ENCODE assay signal across 28 cellular contexts in the genomic region with DNA sequence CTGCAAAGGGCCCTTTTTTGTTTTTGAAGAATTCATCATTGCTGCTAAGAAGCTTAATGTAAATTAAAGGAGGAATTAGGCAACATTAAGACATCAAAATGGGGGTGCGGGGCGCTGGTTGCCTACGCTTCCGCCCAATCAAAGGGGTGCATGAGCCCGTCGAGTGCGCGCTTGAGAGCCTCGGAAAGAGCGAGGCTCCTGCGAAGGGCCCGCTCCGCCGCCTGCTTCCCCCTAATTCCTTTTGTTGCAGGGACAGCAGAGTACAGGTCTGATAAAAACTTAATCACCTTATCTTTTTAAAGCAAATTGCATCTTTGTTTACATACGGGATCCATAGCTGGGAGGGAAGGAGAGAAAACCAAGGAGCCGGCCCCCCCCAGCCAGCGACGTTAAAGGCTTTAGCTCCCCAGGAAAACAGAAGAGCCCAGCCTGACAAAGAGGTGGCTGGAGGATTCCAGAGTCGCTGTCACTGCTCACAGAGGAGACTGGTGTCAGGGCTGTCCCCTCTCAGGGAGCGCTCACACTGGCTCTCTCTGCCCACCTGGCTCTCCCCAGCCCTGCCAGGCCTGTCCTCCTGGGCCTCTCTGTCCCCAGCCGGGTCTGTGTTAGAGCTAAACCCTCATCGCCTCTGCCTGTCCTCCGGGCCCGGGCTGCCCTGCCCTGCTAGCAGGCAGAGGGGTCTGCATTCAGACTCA.
DNase-seq lines count a peak whose midpoint lies in the region; ATAC-seq, FAIRE-seq and TF ChIP-seq lines count a peak whose summit lies in the region.
"Had no signal": no experiment of that assay in that cellular context is flagged by ENCODE, and none has a peak within 500 bp of the region (broad histone marks: within the 10 kb centered on the region; RNA-seq: fewer than 3 reads in every experiment).

No MANE protein-coding gene starts in this region.

- peak overlapping the region; percentile 97 for H2AK5ac ChIP-seq in neuronal stem cell (ENCODE audit: low read depth, low read length)

- no peak overlapping the region for H3K4ac ChIP-seq in neuronal stem cell (ENCODE audit: low read length)

- H3K4me1 ChIP-seq in SK-N-SH (ENCODE audit: control insufficient read depth in 1 of 2, insufficient read depth in 2 of 2, low read depth in 1 of 2, low read length in 1 of 2) (peaks cover 3 to 92% of the 10 kb centered on the region in 2 experiments; a peak in 2 of 4 replicates), ectodermal cell (ENCODE audit: control insufficient read depth, insufficient read depth, low read length) (peaks cover 52% of the 10 kb centered on the region), neuronal stem cell (ENCODE audit: control insufficient read depth in 2 of 2, insufficient read depth in 1 of 2, low read depth in 1 of 2, low read length in 2 of 2) (peaks cover 24 to 37% of the 10 kb centered on the region in 2 donors), smooth muscle cell (ENCODE audit: low read depth) (peaks cover 27% of the 10 kb centered on the region)

- H3K4me3 ChIP-seq in SK-N-SH (ENCODE audit: low read depth in 2 of 2, low read length in 1 of 2) (no peak overlapping the region), ectodermal cell (ENCODE audit: insufficient read depth, low read depth, low read length) (no peak overlapping the region), neuronal stem cell (ENCODE audit: low read length in 2 of 2) (no peak overlapping the region), smooth muscle cell (no peak overlapping the region), lower leg skin (ENCODE audit: low read depth, poor library complexity, severe bottlenecking) (no peak overlapping the region)

- no peak overlapping the region for H3K4me2 ChIP-seq in SK-N-SH
- H3K4me2 ChIP-seq in neuronal stem cell (ENCODE audit: insufficient read depth, low read length, poor library complexity, severe bottlenecking): no peak overlapping the region
- H3K4me2 ChIP-seq in smooth muscle cell: no peak overlapping the region
- H3K4me2 ChIP-seq: KMS-11 had no signal

- H4K20me1 ChIP-seq in SK-N-SH (ENCODE audit: insufficient read depth): no peaks in the 10 kb centered on the region
- H4K20me1 ChIP-seq in smooth muscle cell (ENCODE audit: low read depth): no peaks in the 10 kb centered on the region

- peak overlapping the region; percentile 72 for H3K14ac ChIP-seq in neuronal stem cell (ENCODE audit: low read length)

- CTCF ChIA-PET in SK-N-SH (lab: Yijun Ruan, JAX): interaction anchor here (0.9 to 5.1 kb wide), 9 partner anchors 10 to 172 kb away, joined by 3 to 44 read pairs (median 3); no protein-coding TSS in a partner anchor

- H3F3A ChIP-seq in SK-N-SH (replicated peaks; ENCODE audit: insufficient read depth): no peaks in the 10 kb centered on the region
- H3F3A ChIP-seq in smooth muscle cell (ENCODE audit: low read depth): no peaks in the 10 kb centered on the region

- H3K9ac ChIP-seq in SK-N-SH: no peak overlapping the region
- peak overlapping the region; percentile 71 for H3K9ac ChIP-seq in neuronal stem cell (ENCODE audit: low read depth, low read length, poor library complexity)
- no peak overlapping the region for H3K9ac ChIP-seq in smooth muscle cell (ENCODE audit: low read depth)
- H3K9ac ChIP-seq: KMS-11 had no signal

- no peaks in the 10 kb centered on the region for H3K36me3 ChIP-seq in SK-N-SH (replicated peaks in 1 of 2; ENCODE audit: control insufficient read depth in 1 of 2, insufficient read depth in 2 of 2, low read length in 1 of 2)
- H3K36me3 ChIP-seq in ectodermal cell (ENCODE audit: control insufficient read depth, insufficient read depth, low read length): no peaks in the 10 kb centered on the region
- no peaks in the 10 kb centered on the region for H3K36me3 ChIP-seq in neuronal stem cell (replicated peaks in 1 of 2; ENCODE audit: control insufficient read depth in 2 of 2, insufficient read depth in 2 of 2, low read length in 2 of 2)
- H3K36me3 ChIP-seq in smooth muscle cell (ENCODE audit: low read depth): no peaks in the 10 kb centered on the region

- no peak overlapping the region for H2BK120ac ChIP-seq in neuronal stem cell (ENCODE audit: low read depth, low read length)

- H3K79me2 ChIP-seq in SK-N-SH (ENCODE audit: insufficient read depth) (no peaks in the 10 kb centered on the region), smooth muscle cell (ENCODE audit: low read depth) (no peaks in the 10 kb centered on the region)

- no peak for TF ChIP-seq EP300 in SK-N-SH (IDR thresholded peaks at IDR 0.05; ENCODE audit: borderline replicate concordance in 1 of 2, low read depth in 1 of 2, low read length in 1 of 2)

- H3K79me1 ChIP-seq in neuronal stem cell (ENCODE audit: low read depth, low read length): no peaks in the 10 kb centered on the region

- POLR2A ChIA-PET in SK-N-SH (lab: Yijun Ruan, JAX): interaction anchor here (0.8 to 3.0 kb wide), 6 partner anchors 10 to 121 kb away, joined by 3 to 11 read pairs (median 3); no protein-coding TSS in a partner anchor

- peak; percentile 74 for DNase-seq in SK-N-SH
- peak; percentile 50 for DNase-seq in NCI-H82 treated with DMSO at 0.1 percent for 48 hours (lab: John Stamatoyannopoulos, UW; ENCODE audit: unreplicated experiment)
- DNase-seq in neuronal stem cell (ENCODE audit: low spot score): no peak
- no peak for DNase-seq in smooth muscle cell (lab: John Stamatoyannopoulos, UW; ENCODE audit: unreplicated experiment)
- no peak for DNase-seq in H54 (ENCODE audit: insufficient read length, low spot score)
- no peak for DNase-seq in lower leg skin (ENCODE audit: low spot score in 2 of 2)
- DNase-seq: C1 segment of cervical spinal cord; CD4-positive, alpha-beta memory T cell; COR-L47; DMS 273 treated with DMSO at 0.1 percent for 48 hours; DMS79; EL; GF-D8; IMR-90; MM.1S; NCI-H1048; NCI-H1417; NCI-H1694; NCI-H2029 treated with DMSO at 0.1 percent for 48 hours; NCI-H2171; NCI-H226; NCI-H510A treated with DMSO at 0.1 percent for 48 hours; PC-3; T-cell had no signal

- whole genome bisulfite sequencing in SK-N-SH (ENCODE audit: low lambda C conversion rate): 89% methylated on average over 20 of the region's 24 CpGs
- 70 to 74% methylated on average over 24 of the region's 24 CpGs for WGBS in ectodermal cell, 2 experiments
- no CpG with 5 or more reads among the region's 24 CpGs for WGBS in neuronal stem cell (ENCODE audit: extremely low coverage in 2 of 2, insufficient read length in 2 of 2, insufficient replicate concordance in 1 of 2), 2 donors
- WGBS in smooth muscle cell (ENCODE audit: low lambda C conversion rate): 85% methylated on average over 24 of the region's 24 CpGs
- WGBS in lower leg skin, 2 donors: 94 to 98% methylated on average over 23 to 24 of the region's 24 CpGs

- no peak for FAIRE-seq in H54 (lab: Jason Lieb, UNC)
- FAIRE-seq: GM12892 had no signal

- peak overlapping the region; percentile 52 for H2BK15ac ChIP-seq in neuronal stem cell (ENCODE audit: low read length)

- no peak overlapping the region for H3K23ac ChIP-seq in neuronal stem cell (ENCODE audit: low read depth, low read length, poor library complexity)

- H3K27ac ChIP-seq in SK-N-SH (ENCODE audit: low read depth in 2 of 2, low read length in 1 of 2) (peak overlapping the region in 1 of 2 experiments; percentile 97; a peak in 2 of 4 replicates), ectodermal cell (ENCODE audit: insufficient read depth, low read depth, low read length, poor library complexity, severe bottlenecking) (peak overlapping the region; percentile 61), neuronal stem cell (replicated peaks; ENCODE audit: low read length) (peak overlapping the region; percentile 33), smooth muscle cell (ENCODE audit: low read depth) (no peak overlapping the region)
- H3K27ac ChIP-seq: KMS-11 had no signal

- H3K9me3 ChIP-seq in SK-N-SH (no peaks in the 10 kb centered on the region), ectodermal cell (ENCODE audit: control insufficient read depth, low read length) (no peaks in the 10 kb centered on the region), neuronal stem cell (replicated peaks in 1 of 2; ENCODE audit: control insufficient read depth in 2 of 2, insufficient read depth in 1 of 2, low read depth in 1 of 2, low read length in 2 of 2) (no peaks in the 10 kb centered on the region), smooth muscle cell (replicated peaks; ENCODE audit: low read depth) (no peaks in the 10 kb centered on the region)

- no peak overlapping the region for H4K91ac ChIP-seq in neuronal stem cell (ENCODE audit: low read depth, low read length, poor library complexity)

- H2BK12ac ChIP-seq in neuronal stem cell (ENCODE audit: low read length): no peak overlapping the region

- no peak for TF ChIP-seq POLR2A in H54 (IDR thresholded peaks at IDR 0.05; ENCODE audit: low read depth, low read length)
- TF ChIP-seq POLR2A in lower leg skin (IDR thresholded peaks at IDR 0.05): no peak

- H4K8ac ChIP-seq in neuronal stem cell (ENCODE audit: low read depth, low read length): no peak overlapping the region

- intact Hi-C loops in lower leg skin (cut with DNase I; ENCODE audit: low total_unique reads): no loop called here

- no peak overlapping the region for H2AFZ ChIP-seq in SK-N-SH (ENCODE audit: low read depth)
- H2AFZ ChIP-seq in neuronal stem cell (ENCODE audit: low read length): peak overlapping the region; percentile 34
- no peak overlapping the region for H2AFZ ChIP-seq in smooth muscle cell (ENCODE audit: low read depth)

- no peak for TF ChIP-seq CTCF in SK-N-SH (IDR thresholded peaks at IDR 0.05)
- no peak for TF ChIP-seq CTCF in smooth muscle cell (IDR thresholded peaks at IDR 0.05; ENCODE audit: borderline replicate concordance, insufficient read depth, poor library complexity, severe bottlenecking)
- TF ChIP-seq CTCF in lower leg skin (IDR thresholded peaks at IDR 0.05): no peak

- no peaks in the 10 kb centered on the region for H3K9me2 ChIP-seq in SK-N-SH

- H3K27me3 ChIP-seq in SK-N-SH (ENCODE audit: insufficient read depth) (no peaks in the 10 kb centered on the region), ectodermal cell (ENCODE audit: control insufficient read depth, insufficient read depth, low read length, poor library complexity, severe bottlenecking) (no peaks in the 10 kb centered on the region), neuronal stem cell (ENCODE audit: control insufficient read depth in 3 of 3, insufficient read depth in 3 of 3, low read depth in 1 of 3, low read length in 3 of 3) (no peaks in the 10 kb centered on the region), smooth muscle cell (ENCODE audit: low read depth) (no peaks in the 10 kb centered on the region)

- ATAC-seq in SK-N-SH treated with all-trans-retinoic acid at 6 μM for 48 hours: no peak; the same call in 2 of the 3 replicates
- ATAC-seq: PC-3, T-cell had no signal

- peak overlapping the region; percentile 61 for H3K18ac ChIP-seq in neuronal stem cell (ENCODE audit: low read length)

- TF ChIP-seq RAD21 in SK-N-SH (IDR thresholded peaks at IDR 0.05; ENCODE audit: low read length): no peak

- H2BK5ac ChIP-seq in neuronal stem cell (ENCODE audit: low read length): peak overlapping the region; percentile 94

TF ChIP-seq in SK-N-SH, 30 proteins besides CTCF, POLR2A, EP300 and RAD21 (continues in another document):
- TF ChIP-seq ELF1 (IDR thresholded peaks at IDR 0.05) (no peak), NRF1 (IDR thresholded peaks at IDR 0.05; ENCODE audit: low read depth, low read length) (no peak), FOXM1 (IDR thresholded peaks at IDR 0.05; ENCODE audit: low read depth) (no peak)

TF ChIP-seq in SK-N-SH treated with all-trans-retinoic acid at 6 μM for 48 hours, 23 proteins besides CTCF, POLR2A, EP300 and RAD21 (continues in another document):
- TF ChIP-seq TCF4 (CRISPR knock-in tag; IDR thresholded peaks at IDR 0.05; ENCODE audit: borderline replicate concordance) (no peak), TOX (CRISPR knock-in tag; IDR thresholded peaks at IDR 0.05; ENCODE audit: borderline replicate concordance) (no peak)

Comparison
In these comparisons a context has a peak if more than half of its experiments do, and no peak if none do; other contexts are left out.
1. DNase-seq: peak in SK-N-SH (single experiment) and NCI-H82 treated with DMSO at 0.1 percent for 48 hours (single experiment); none in neuronal stem cell (single experiment), smooth muscle cell (single experiment), H54 (single experiment) and lower leg skin (0 of 2).